Comparison of ENCODE assay signal across 14 cellular contexts in the genomic region with DNA sequence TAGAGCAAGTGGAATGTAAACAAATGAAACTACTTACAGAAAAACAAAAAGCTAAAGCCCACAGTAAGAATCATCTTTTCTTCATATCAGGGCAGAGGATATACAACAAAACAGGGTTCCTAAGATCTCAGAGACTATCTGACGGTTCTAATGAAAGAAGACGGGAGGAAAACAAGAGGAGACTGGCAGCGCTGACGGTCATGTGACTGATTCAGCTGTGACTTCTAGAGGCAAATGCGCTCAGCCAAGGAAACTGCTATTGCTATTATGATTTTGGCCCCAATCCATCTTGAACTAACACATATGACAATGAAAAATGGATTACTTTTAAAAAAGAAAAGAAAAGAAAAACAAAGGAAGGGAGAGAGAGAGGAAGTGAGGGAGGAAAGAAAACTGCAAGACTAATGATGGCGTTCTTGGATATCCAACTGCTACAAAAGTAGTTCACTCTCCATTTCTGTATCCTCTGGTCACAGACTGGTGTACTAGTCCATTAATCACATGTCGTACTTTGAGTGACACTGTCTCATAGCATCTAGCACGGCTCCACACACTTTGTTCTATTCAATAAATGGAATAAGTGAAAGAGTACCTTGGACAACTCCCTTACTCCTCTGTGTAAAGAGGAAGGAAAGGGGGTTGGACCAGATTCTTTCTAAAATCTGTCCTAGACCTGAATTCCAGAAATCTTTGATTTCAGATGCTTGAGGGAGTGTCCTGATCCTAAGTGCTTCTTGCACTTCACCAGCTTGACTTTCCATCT.
DNase-seq lines count a peak whose midpoint lies in the region; ATAC-seq and TF ChIP-seq lines count a peak whose summit lies in the region.
"Had no signal": no experiment of that assay in that cellular context is flagged by ENCODE, and none has a peak within 500 bp of the region (broad histone marks: within the 10 kb centered on the region; RNA-seq: fewer than 3 reads in every experiment).

No MANE protein-coding gene starts in this region.

- peaks cover 76 to 90% of the 10 kb centered on the region in 2 donors for H3K4me1 Mint-ChIP-seq in natural killer cell treated with Interleukin-12 subunit alpha and Interleukin-12 subunit beta and Interleukin-15 and Interleukin-18, amount 100 ng/mL, for 72 hours (ENCODE audit: low read depth in 2 of 2)
- H3K4me1 Mint-ChIP-seq: CD4-positive, CD25-positive, alpha-beta regulatory T cell had no signal

- peaks cover 12% of the 10 kb centered on the region for H3K36me3 Mint-ChIP-seq in natural killer cell treated with Interleukin-12 subunit alpha and Interleukin-12 subunit beta and Interleukin-15 and Interleukin-18, amount 100 ng/mL, for 72 hours
- H3K36me3 Mint-ChIP-seq: CD4-positive, CD25-positive, alpha-beta regulatory T cell had no signal

- H3K27me3 Mint-ChIP-seq in natural killer cell treated with Interleukin-12 subunit alpha and Interleukin-12 subunit beta and Interleukin-15 and Interleukin-18, amount 100 ng/mL, for 72 hours = no peaks in the 10 kb centered on the region
- H3K27me3 Mint-ChIP-seq: CD4-positive, CD25-positive, alpha-beta regulatory T cell had no signal

- H3K9me3 ChIP-seq in HEK293 (ENCODE audit: control insufficient read depth, insufficient read depth, low read depth, low read length) (no peaks in the 10 kb centered on the region), adipocyte (ENCODE audit: control insufficient read depth, low read length) (no peaks in the 10 kb centered on the region)
- H3K9me3 ChIP-seq: colonic mucosa, psoas muscle, SJSA1 had no signal

- TF ChIP-seq CTCF in HEK293 (tag by site-specific recombination; IDR thresholded peaks at IDR 0.05) = no peak

- H3K27me3 ChIP-seq in adipocyte (replicated peaks; ENCODE audit: control insufficient read depth, insufficient read depth, low read length) = peaks cover 3% of the 10 kb centered on the region
- H3K27me3 ChIP-seq: colonic mucosa, SJSA1 had no signal

- H3K27ac ChIP-seq in HEK293 (ENCODE audit: extremely low read depth, low read depth, low read length) = no peak overlapping the region
- H3K27ac ChIP-seq: colonic mucosa, psoas muscle, SJSA1 had no signal

- ATAC-seq in natural killer cell treated with Interleukin-12 subunit alpha and Interleukin-12 subunit beta and Interleukin-15 and Interleukin-18, amount 100 ng/mL, for 72 hours = no peak
- no peak for ATAC-seq in GM21786 (IDR thresholded peaks at IDR 0.05; ENCODE audit: unreplicated experiment)
- ATAC-seq in activated CD4-positive, CD25-positive, alpha-beta regulatory T cell treated with anti-CD3 and anti-CD28 coated beads, Interleukin-2, amount 50 U/mL, for 24 hours = no peak
- ATAC-seq: esophagus mucosa, psoas muscle had no signal

- H3K36me3 ChIP-seq in HEK293 (ENCODE audit: control insufficient read depth in 2 of 2, insufficient read depth in 1 of 2, low read length in 2 of 2) (no peaks in the 10 kb centered on the region), adipocyte (ENCODE audit: control insufficient read depth, insufficient read depth, low read length, severe bottlenecking) (peaks cover 16% of the 10 kb centered on the region)
- H3K36me3 ChIP-seq: colonic mucosa, SJSA1 had no signal

- no peaks in the 10 kb centered on the region for H3K9me3 Mint-ChIP-seq in natural killer cell treated with Interleukin-12 subunit alpha and Interleukin-12 subunit beta and Interleukin-15 and Interleukin-18, amount 100 ng/mL, for 72 hours
- H3K9me3 Mint-ChIP-seq: CD4-positive, CD25-positive, alpha-beta regulatory T cell had no signal

- CTCF ChIA-PET in HEK293 (lab: Yijun Ruan, JAX) = interaction anchor here (0.6 to 7.1 kb wide), 6 partner anchors 10 to 248 kb away, joined by 3 to 209 read pairs (median 6); no protein-coding TSS in a partner anchor

- H3K4me3 Mint-ChIP-seq in natural killer cell treated with Interleukin-12 subunit alpha and Interleukin-12 subunit beta and Interleukin-15 and Interleukin-18, amount 100 ng/mL, for 72 hours = peak overlapping the region; percentile 71

- peak overlapping the region; percentile 89 to 93 for H3K27ac Mint-ChIP-seq in natural killer cell treated with Interleukin-12 subunit alpha and Interleukin-12 subunit beta and Interleukin-15 and Interleukin-18, amount 100 ng/mL, for 72 hours

- DNase-seq in NCI-H1105 treated with DMSO at 0.1 percent for 48 hours (lab: John Stamatoyannopoulos, UW) (peak; percentile 13), NCI-H1105 (lab: John Stamatoyannopoulos, UW) (no peak), adipocyte (ENCODE audit: low read depth) (no peak)
- no peak for DNase-seq in natural killer cell treated with Interleukin-12 subunit alpha and Interleukin-12 subunit beta and Interleukin-15 and Interleukin-18, amount 100 ng/mL, for 72 hours (ENCODE audit: low spot score)
- no peak for DNase-seq in stimulated activated CD4-positive, alpha-beta T cell treated with anti-CD3 and anti-CD28 coated beads, Interleukin-12 subunit alpha, Interleukin-12 subunit beta, amount 100 ng/mL, for 4 hours
- DNase-seq: 8988T; CD4-positive, CD25-positive, alpha-beta regulatory T cell; colonic mucosa; psoas muscle had no signal

- POLR2A ChIA-PET in HEK293 (lab: Yijun Ruan, JAX) = no interaction called here

- no peaks in the 10 kb centered on the region for H3K4me1 ChIP-seq in HEK293 (ENCODE audit: control insufficient read depth, insufficient read depth, low read length)
- H3K4me1 ChIP-seq in adipocyte (ENCODE audit: control insufficient read depth, insufficient read depth, low read length) = peaks cover 16% of the 10 kb centered on the region
- H3K4me1 ChIP-seq: colonic mucosa, psoas muscle had no signal

- H3K9ac ChIP-seq in adipocyte (ENCODE audit: low read length) = no peak overlapping the region

- H3K4me3 ChIP-seq in HEK293 (ENCODE audit: low read depth, low read length) (no peak overlapping the region), adipocyte (ENCODE audit: low read length) (peak overlapping the region; percentile 21)
- H3K4me3 ChIP-seq: colonic mucosa, psoas muscle, SJSA1 had no signal

TF ChIP-seq in HEK293, 187 proteins besides CTCF, POLR2A, EP300 and RAD21 (continues in another document):
- no peak for TF ChIP-seq ZNF391 (tag by site-specific recombination; IDR thresholded peaks at IDR 0.05; ENCODE audit: borderline replicate concordance, low read depth)
- TF ChIP-seq ZNF768 (tag by site-specific recombination; IDR thresholded peaks at IDR 0.05) = no peak
- TF ChIP-seq, protein P1, sequence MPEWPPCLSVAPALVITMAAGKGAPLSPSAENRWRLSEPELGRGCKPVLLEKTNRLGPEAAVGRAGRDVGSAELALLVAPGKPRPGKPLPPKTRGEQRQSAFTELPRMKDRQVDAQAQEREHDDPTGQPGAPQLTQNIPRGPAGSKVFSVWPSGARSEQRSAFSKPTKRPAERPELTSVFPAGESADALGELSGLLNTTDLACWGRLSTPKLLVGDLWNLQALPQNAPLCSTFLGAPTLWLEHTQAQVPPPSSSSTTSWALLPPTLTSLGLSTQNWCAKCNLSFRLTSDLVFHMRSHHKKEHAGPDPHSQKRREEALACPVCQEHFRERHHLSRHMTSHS (tag by site-specific recombination; IDR thresholded peaks at IDR 0.05) = no peak
- no peak for TF ChIP-seq ZNF549 (tag by site-specific recombination; IDR thresholded peaks at IDR 0.05)
- TF ChIP-seq, protein P2, sequence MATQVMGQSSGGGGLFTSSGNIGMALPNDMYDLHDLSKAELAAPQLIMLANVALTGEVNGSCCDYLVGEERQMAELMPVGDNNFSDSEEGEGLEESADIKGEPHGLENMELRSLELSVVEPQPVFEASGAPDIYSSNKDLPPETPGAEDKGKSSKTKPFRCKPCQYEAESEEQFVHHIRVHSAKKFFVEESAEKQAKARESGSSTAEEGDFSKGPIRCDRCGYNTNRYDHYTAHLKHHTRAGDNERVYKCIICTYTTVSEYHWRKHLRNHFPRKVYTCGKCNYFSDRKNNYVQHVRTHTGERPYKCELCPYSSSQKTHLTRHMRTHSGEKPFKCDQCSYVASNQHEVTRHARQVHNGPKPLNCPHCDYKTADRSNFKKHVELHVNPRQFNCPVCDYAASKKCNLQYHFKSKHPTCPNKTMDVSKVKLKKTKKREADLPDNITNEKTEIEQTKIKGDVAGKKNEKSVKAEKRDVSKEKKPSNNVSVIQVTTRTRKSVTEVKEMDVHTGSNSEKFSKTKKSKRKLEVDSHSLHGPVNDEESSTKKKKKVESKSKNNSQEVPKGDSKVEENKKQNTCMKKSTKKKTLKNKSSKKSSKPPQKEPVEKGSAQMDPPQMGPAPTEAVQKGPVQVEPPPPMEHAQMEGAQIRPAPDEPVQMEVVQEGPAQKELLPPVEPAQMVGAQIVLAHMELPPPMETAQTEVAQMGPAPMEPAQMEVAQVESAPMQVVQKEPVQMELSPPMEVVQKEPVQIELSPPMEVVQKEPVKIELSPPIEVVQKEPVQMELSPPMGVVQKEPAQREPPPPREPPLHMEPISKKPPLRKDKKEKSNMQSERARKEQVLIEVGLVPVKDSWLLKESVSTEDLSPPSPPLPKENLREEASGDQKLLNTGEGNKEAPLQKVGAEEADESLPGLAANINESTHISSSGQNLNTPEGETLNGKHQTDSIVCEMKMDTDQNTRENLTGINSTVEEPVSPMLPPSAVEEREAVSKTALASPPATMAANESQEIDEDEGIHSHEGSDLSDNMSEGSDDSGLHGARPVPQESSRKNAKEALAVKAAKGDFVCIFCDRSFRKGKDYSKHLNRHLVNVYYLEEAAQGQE (tag by site-specific recombination; IDR thresholded peaks at IDR 0.05) = peak; percentile 86
- TF ChIP-seq, protein P3, sequence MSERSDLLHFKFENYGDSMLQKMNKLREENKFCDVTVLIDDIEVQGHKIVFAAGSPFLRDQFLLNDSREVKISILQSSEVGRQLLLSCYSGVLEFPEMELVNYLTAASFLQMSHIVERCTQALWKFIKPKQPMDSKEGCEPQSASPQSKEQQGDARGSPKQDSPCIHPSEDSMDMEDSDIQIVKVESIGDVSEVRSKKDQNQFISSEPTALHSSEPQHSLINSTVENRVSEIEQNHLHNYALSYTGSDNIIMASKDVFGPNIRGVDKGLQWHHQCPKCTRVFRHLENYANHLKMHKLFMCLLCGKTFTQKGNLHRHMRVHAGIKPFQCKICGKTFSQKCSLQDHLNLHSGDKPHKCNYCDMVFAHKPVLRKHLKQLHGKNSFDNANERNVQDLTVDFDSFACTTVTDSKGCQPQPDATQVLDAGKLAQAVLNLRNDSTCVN (tag by site-specific recombination; optimal IDR thresholded peaks at IDR 0.05) = no peak
